Comparison of ENCODE assay signal across 23 cellular contexts in the genomic region with DNA sequence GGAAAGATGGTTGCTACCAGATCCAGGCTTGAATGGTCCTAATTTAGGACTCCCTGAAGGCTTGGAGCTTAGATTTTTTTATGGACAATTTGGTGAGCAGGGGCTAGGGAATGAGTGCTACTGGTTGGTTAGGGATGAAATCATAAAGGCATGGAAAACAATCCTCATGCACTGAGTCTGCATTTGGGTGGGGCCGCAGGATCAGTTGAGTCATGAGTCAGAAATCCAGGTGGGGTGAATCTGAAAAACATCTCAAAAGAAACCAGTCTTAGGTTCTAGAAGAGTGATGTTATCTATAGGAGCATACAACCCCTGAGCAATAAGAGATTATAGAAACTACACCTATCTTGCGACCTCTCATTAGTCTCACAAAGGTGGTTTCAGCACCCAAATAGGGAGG.
DNase-seq lines count a peak whose midpoint lies in the region; ATAC-seq, FAIRE-seq and TF ChIP-seq lines count a peak whose summit lies in the region.
"Had no signal": no experiment of that assay in that cellular context is flagged by ENCODE, and none has a peak within 500 bp of the region (broad histone marks: within the 10 kb centered on the region; RNA-seq: fewer than 3 reads in every experiment).

No MANE protein-coding gene starts in this region.

- in situ Hi-C loops in mammary epithelial cell (cut with MboI; ENCODE audit: low sequenced_read_pairs in 2 of 2) = no loop called here

- CTCF ChIA-PET in mammary epithelial cell (lab: Charles Lee; ENCODE audit: low non-redundant PET) = no interaction called here

- DNase-seq in mammary epithelial cell = peak; percentile 74
- no peak for DNase-seq in breast epithelium (ENCODE audit: low spot score in 2 of 2)
- DNase-seq in epithelial cell of esophagus (ENCODE audit: low read depth) = peak; percentile 82
- DNase-seq in foreskin keratinocyte = peak; percentile 68 to 87
- no peak for DNase-seq in pancreas
- DNase-seq: Caco-2; CD4-positive, CD25-positive, alpha-beta regulatory T cell; CD8-positive, alpha-beta T cell; DMS 273 treated with DMSO at 0.1 percent for 48 hours; DMS79; EL; GDM1; GM23248; H7; HCEC 1CT had no signal

- H3K79me2 ChIP-seq in mammary epithelial cell (ENCODE audit: insufficient read depth, low read length) = no peaks in the 10 kb centered on the region

- dilution Hi-C loops in mammary epithelial cell (cut with HindIII; ENCODE audit: low sequenced_read_pairs) = no loop called here

- FAIRE-seq in pancreas (lab: Jason Lieb, UNC) = no peak
- FAIRE-seq: A204.1, GM12878, H1 had no signal

- intact Hi-C loops in mammary epithelial cell (cut with micrococcal nuclease) = no loop called here
- intact Hi-C loops in breast epithelium (cut with DNase I; ENCODE audit: low total_unique reads) = no loop called here
- intact Hi-C loops in pancreas (cut with DNase I) = no loop called here

- peak; percentile 94 for ATAC-seq in foreskin keratinocyte
- no peak for ATAC-seq in GM18520 (IDR thresholded peaks at IDR 0.05; ENCODE audit: unreplicated experiment)
- no peak for ATAC-seq in pancreas
- ATAC-seq in GM21367 (IDR thresholded peaks at IDR 0.05; ENCODE audit: unreplicated experiment) = no peak
- ATAC-seq: CD8-positive, alpha-beta T cell; GM12878 had no signal

- no peaks in the 10 kb centered on the region for H4K20me1 ChIP-seq in mammary epithelial cell (ENCODE audit: insufficient read depth, low read length)
- H4K20me1 ChIP-seq: BLaER1 had no signal

- no peak overlapping the region for H3K4me2 ChIP-seq in mammary epithelial cell (ENCODE audit: insufficient read depth, low read depth, low read length)
- H3K4me2 ChIP-seq: BLaER1 had no signal

- H3K4me1 ChIP-seq in mammary epithelial cell (ENCODE audit: insufficient read depth, low read length) (peaks cover 4% of the 10 kb centered on the region), breast epithelium (no peaks in the 10 kb centered on the region), foreskin keratinocyte (peaks cover 5% of the 10 kb centered on the region), pancreas (no peaks in the 10 kb centered on the region)
- H3K4me1 ChIP-seq: BLaER1, Caco-2 had no signal

- H3K27ac ChIP-seq in mammary epithelial cell (ENCODE audit: insufficient read depth, low read depth, low read length) = no peak overlapping the region
- H3K27ac ChIP-seq in breast epithelium = no peak overlapping the region
- peak overlapping the region; percentile 87 for H3K27ac ChIP-seq in foreskin keratinocyte
- no peak overlapping the region for H3K27ac ChIP-seq in pancreas
- H3K27ac ChIP-seq: 22Rv1, BLaER1, C4-2B, GM23248 had no signal

- WGBS in mammary epithelial cell (ENCODE audit: low coverage, missing lambda C conversion rate) = 96% methylated on average over 2 of the region's 2 CpGs
- 82 to 93% methylated on average over 2 of the region's 2 CpGs for WGBS in pancreas, 2 donors

- H2AFZ ChIP-seq in mammary epithelial cell (ENCODE audit: low read depth, low read length) = peak overlapping the region; percentile 12
- H2AFZ ChIP-seq: GM23248 had no signal

- no peak for TF ChIP-seq POLR2A in breast epithelium (IDR thresholded peaks at IDR 0.05)

- H3K27me3 ChIP-seq in mammary epithelial cell (ENCODE audit: insufficient read depth, low read length) (no peaks in the 10 kb centered on the region), breast epithelium (no peaks in the 10 kb centered on the region), foreskin keratinocyte (no peaks in the 10 kb centered on the region), pancreas (no peaks in the 10 kb centered on the region)
- H3K27me3 ChIP-seq: BLaER1 had no signal

- TF ChIP-seq CTCF in mammary epithelial cell (conservative IDR thresholded peaks at IDR 0.05 in 1 of 2, IDR thresholded peaks at IDR 0.05 in 1 of 2; ENCODE audit: extremely low read depth in 1 of 2, insufficient read depth in 1 of 2, low read depth in 1 of 2, low read length in 2 of 2) = no peak
- no peak for TF ChIP-seq CTCF in breast epithelium (IDR thresholded peaks at IDR 0.05)
- TF ChIP-seq CTCF in epithelial cell of esophagus (IDR thresholded peaks at IDR 0.05; ENCODE audit: insufficient read depth, low read depth, low read length, missing control alignments) = no peak
- TF ChIP-seq CTCF in foreskin keratinocyte (conservative IDR thresholded peaks at IDR 0.05) = no peak
- no peak for TF ChIP-seq CTCF in pancreas (IDR thresholded peaks at IDR 0.05)

- BruUV-seq in mammary epithelial cell (replicated peaks; lab: Mats Ljungman, UMichigan) = no TSS peak

- peaks cover 5% of the 10 kb centered on the region for H3K9me3 ChIP-seq in mammary epithelial cell (replicated peaks; ENCODE audit: insufficient read depth, low read length)
- no peaks in the 10 kb centered on the region for H3K9me3 ChIP-seq in breast epithelium
- H3K9me3 ChIP-seq in pancreas = no peaks in the 10 kb centered on the region
- H3K9me3 ChIP-seq: BLaER1, Caco-2 had no signal

- no peak overlapping the region for H3K4me3 ChIP-seq in mammary epithelial cell (replicated peaks in 1 of 3; ENCODE audit: insufficient read depth in 1 of 3, low read depth in 2 of 3, low read length in 3 of 3)
- H3K4me3 ChIP-seq in breast epithelium = no peak overlapping the region
- H3K4me3 ChIP-seq in epithelial cell of esophagus (ENCODE audit: low read length) = no peak overlapping the region
- H3K4me3 ChIP-seq in pancreas = no peak overlapping the region
- H3K4me3 ChIP-seq: BLaER1, GM12878, GM23248 had no signal

- H3K36me3 ChIP-seq in mammary epithelial cell (ENCODE audit: insufficient read depth, low read length) = no peaks in the 10 kb centered on the region
- no peaks in the 10 kb centered on the region for H3K36me3 ChIP-seq in breast epithelium
- no peaks in the 10 kb centered on the region for H3K36me3 ChIP-seq in pancreas
- H3K36me3 ChIP-seq: BLaER1 had no signal

- no peak overlapping the region for H3K9ac ChIP-seq in mammary epithelial cell (ENCODE audit: insufficient read depth, low read length)
- H3K9ac ChIP-seq: BLaER1, GM23248 had no signal

Comparison
In these comparisons a context has a peak if more than half of its experiments do, and no peak if none do; other contexts are left out.
1. DNase-seq: peak in mammary epithelial cell (single experiment), epithelial cell of esophagus (single experiment) and foreskin keratinocyte (2 of 2); none in breast epithelium (0 of 2) and pancreas (0 of 6).